ENCODE assay signal across 8 cellular contexts in genomic region chr6:122400467-122401089, GRCh38. TPM values are rescaled to one million over a fixed set of nuclear protein-coding genes. Genes with fewer than 3 reads are reported as not detected.
DNase-seq lines count a peak whose midpoint lies in the region; ATAC-seq and TF ChIP-seq lines count a peak whose summit lies in the region.

No MANE protein-coding gene starts in this region.

- TF ChIP-seq CTCF in GM12875 (IDR thresholded peaks at IDR 0.05; ENCODE audit: borderline replicate concordance, insufficient read depth, low read depth, low read length) (no peak), OCI-LY3 (IDR thresholded peaks at IDR 0.05; ENCODE audit: low read depth, low read length) (no peak), epithelial cell of proximal tubule (conservative IDR thresholded peaks at IDR 0.05; ENCODE audit: low read depth, low read length) (no peak), prostate gland (IDR thresholded peaks at IDR 0.05) (no peak)

- no peak for ATAC-seq in GM21423 (IDR thresholded peaks at IDR 0.05; ENCODE audit: unreplicated experiment)
- no peak for ATAC-seq in GM21786 (IDR thresholded peaks at IDR 0.05; ENCODE audit: unreplicated experiment)

- H3K4me2 ChIP-seq in OCI-LY3 (ENCODE audit: low read length), result peak overlapping the region; percentile 73

- H3K9me3 ChIP-seq in OCI-LY3 (ENCODE audit: insufficient read depth, low read length) (no peaks in the 10 kb centered on the region), prostate gland (no peaks in the 10 kb centered on the region)

- intact Hi-C loops in prostate gland (cut with DNase I), result no loop called here

- TF ChIP-seq POLR2A in prostate gland (IDR thresholded peaks at IDR 0.05), result no peak

- H4K20me1 ChIP-seq in OCI-LY3 (ENCODE audit: insufficient read depth, low read length), result peaks cover 27% of the 10 kb centered on the region

- peak overlapping the region; percentile 90 for H3K4me3 ChIP-seq in GM12875 (ENCODE audit: low read depth, low read length)
- peak overlapping the region; percentile 100 for H3K4me3 ChIP-seq in OCI-LY3 (ENCODE audit: low read length)
- H3K4me3 ChIP-seq in epithelial cell of proximal tubule (ENCODE audit: low read depth, low read length), result peak overlapping the region; percentile 91
- H3K4me3 ChIP-seq in prostate gland, result peak overlapping the region; percentile 89 to 99

- H3K9ac ChIP-seq in OCI-LY3 (ENCODE audit: low read length), result peak overlapping the region; percentile 98

- WGBS in prostate gland, result 24% methylated on average over 4 of the region's 4 CpGs

- peaks cover 60% of the 10 kb centered on the region for H3K79me2 ChIP-seq in OCI-LY3 (ENCODE audit: low read length)

- H3K36me3 ChIP-seq in OCI-LY3 (replicated peaks; ENCODE audit: low read depth, low read length) (no peaks in the 10 kb centered on the region), prostate gland (no peaks in the 10 kb centered on the region)

- H3K27ac ChIP-seq in OCI-LY3 (ENCODE audit: low read length) (no peak overlapping the region), prostate gland (peak overlapping the region in 1 of 2 donors; percentile 80)

- H3K4me1 ChIP-seq in OCI-LY3 (ENCODE audit: low read length), result peaks cover 12% of the 10 kb centered on the region
- no peaks in the 10 kb centered on the region for H3K4me1 ChIP-seq in prostate gland (replicated peaks)

- no peak for DNase-seq in epithelial cell of proximal tubule (ENCODE audit: low read depth)
- no peak for DNase-seq in prostate gland (ENCODE audit: low spot score)
- no peak for DNase-seq in GM19238 (ENCODE audit: insufficient read length, low spot score)
- no peak for DNase-seq in NK-92 (lab: John Stamatoyannopoulos, UW; ENCODE audit: unreplicated experiment)

- H2AFZ ChIP-seq in OCI-LY3 (ENCODE audit: low read depth, low read length), result no peak overlapping the region

- H3K27me3 ChIP-seq in OCI-LY3 (ENCODE audit: low read depth, low read length), result no peaks in the 10 kb centered on the region
- no peaks in the 10 kb centered on the region for H3K27me3 ChIP-seq in prostate gland (replicated peaks; ENCODE audit: insufficient read depth)

RNA-seq across cellular contexts. Expression of gene HSF2, which starts 1.1 kb away (rescaled TPM):
- 17.1 and 20.5 TPM in 2 replicates for total RNA-seq in epithelial cell of proximal tubule
- 10 to 100 TPM; 13.8 to 59.5 TPM for total RNA-seq in prostate gland
